In genomic region chr5:77326986-77327734, GRCh38 we compare ENCODE assay signal across 18 cellular contexts.
DNase-seq lines count a peak whose midpoint lies in the region; ATAC-seq and TF ChIP-seq lines count a peak whose summit lies in the region.
"Had no signal": no experiment of that assay in that cellular context is flagged by ENCODE, and none has a peak within 500 bp of the region (broad histone marks: within the 10 kb centered on the region; RNA-seq: fewer than 3 reads in every experiment).

No MANE protein-coding gene starts in this region.

- H2AK5ac ChIP-seq in mesendoderm (ENCODE audit: low read length): no peak overlapping the region
- H2AK5ac ChIP-seq in H9 (ENCODE audit: insufficient read length, low read length): no peak overlapping the region

- no peak overlapping the region for H2BK5ac ChIP-seq in mesendoderm (ENCODE audit: low read length)
- H2BK5ac ChIP-seq in H9 (ENCODE audit: insufficient read length, low read length): no peak overlapping the region

- H3K36me3 Mint-ChIP-seq in H9 (ENCODE audit: insufficient read depth in 1 of 3, low read depth in 3 of 3): no peaks in the 10 kb centered on the region
- H3K36me3 Mint-ChIP-seq: CD4-positive, alpha-beta memory T cell had no signal

- TF ChIP-seq CTCF in C4-2B (conservative IDR thresholded peaks at IDR 0.05): no peak
- TF ChIP-seq CTCF in HEK293 (tag by site-specific recombination; IDR thresholded peaks at IDR 0.05): no peak
- no peak for TF ChIP-seq CTCF in smooth muscle cell (IDR thresholded peaks at IDR 0.05; ENCODE audit: borderline replicate concordance, insufficient read depth, poor library complexity, severe bottlenecking)
- TF ChIP-seq CTCF in H9 (conservative IDR thresholded peaks at IDR 0.05): no peak

- no peak overlapping the region for H3K27ac Mint-ChIP-seq in H9
- H3K27ac Mint-ChIP-seq: B cell; CD4-positive, alpha-beta memory T cell; HFFc6 had no signal

- no peak overlapping the region for H3K23ac ChIP-seq in mesendoderm (ENCODE audit: low read length)
- H3K23ac ChIP-seq in H9 (ENCODE audit: insufficient read length, low read depth, low read length): no peak overlapping the region

- H3K4me3 Mint-ChIP-seq in H9: no peak overlapping the region
- H3K4me3 Mint-ChIP-seq: B cell; CD4-positive, alpha-beta memory T cell; HFFc6 had no signal

- H3K14ac ChIP-seq in H9 (ENCODE audit: insufficient read depth, low read length): no peak overlapping the region

- H3K56ac ChIP-seq in mesendoderm (ENCODE audit: low read length): peak overlapping the region; percentile 17
- no peak overlapping the region for H3K56ac ChIP-seq in H9 (ENCODE audit: insufficient read length, low read depth, low read length)

- CTCF ChIA-PET in HEK293 (lab: Yijun Ruan, JAX): interaction anchor here (1.1 to 1.2 kb wide), 2 partner anchors 8 kb away, joined by 3 to 4 read pairs; no protein-coding TSS in a partner anchor

- H3K27ac ChIP-seq in C4-2B (peak overlapping the region; percentile 45; the same call in 1 of the 2 replicates), HEK293 (ENCODE audit: extremely low read depth, low read depth, low read length) (no peak overlapping the region), mesendoderm (ENCODE audit: low read depth, low read length) (no peak overlapping the region), smooth muscle cell (ENCODE audit: low read depth) (no peak overlapping the region), H9 (ENCODE audit: insufficient read length, low read depth, low read length) (no peak overlapping the region)

- no peaks in the 10 kb centered on the region for H3K27me3 ChIP-seq in mesendoderm (ENCODE audit: insufficient read depth, low read length, poor library complexity)
- no peaks in the 10 kb centered on the region for H3K27me3 ChIP-seq in smooth muscle cell (ENCODE audit: low read depth)
- H3K27me3 ChIP-seq in H9 (ENCODE audit: insufficient read depth, low read length): no peaks in the 10 kb centered on the region

- no CpG with 5 or more reads among the region's 5 CpGs for WGBS in mesendoderm (ENCODE audit: extremely low coverage, insufficient coverage, low lambda C conversion rate)
- 96% methylated on average over 5 of the region's 5 CpGs for WGBS in smooth muscle cell (ENCODE audit: low lambda C conversion rate)
- no CpG with 5 or more reads among the region's 5 CpGs for WGBS in H9 (ENCODE audit: extremely low coverage, insufficient read length, low lambda C conversion rate)

- H4K8ac ChIP-seq in mesendoderm (ENCODE audit: low read depth, low read length) (no peak overlapping the region), H9 (replicated peaks; ENCODE audit: insufficient read length, low read depth, low read length) (no peak overlapping the region)

- peaks cover 8% of the 10 kb centered on the region in 2 experiments for H3K4me1 Mint-ChIP-seq in H9
- H3K4me1 Mint-ChIP-seq: B cell had no signal

- no peak overlapping the region for H3K18ac ChIP-seq in mesendoderm (ENCODE audit: low read length)
- H3K18ac ChIP-seq in H9 (ENCODE audit: insufficient read length, low read depth, low read length): no peak overlapping the region

- no peak overlapping the region for H2BK20ac ChIP-seq in H9 (ENCODE audit: low read depth, low read length, poor library complexity, severe bottlenecking)

- peaks cover 3% of the 10 kb centered on the region for H3F3A ChIP-seq in smooth muscle cell (ENCODE audit: low read depth)

- H3K23me2 ChIP-seq in H9 (ENCODE audit: insufficient read length, low read depth, low read length, poor library complexity, severe bottlenecking): no peaks in the 10 kb centered on the region

- DNase-seq in mesendoderm (peak; percentile 65), smooth muscle cell (lab: John Stamatoyannopoulos, UW; ENCODE audit: unreplicated experiment) (no peak), H9 (no peak)
- no peak for DNase-seq in stimulated activated naive CD4-positive, alpha-beta T cell (lab: John Stamatoyannopoulos, UW)
- DNase-seq: ACHN; C1 segment of cervical spinal cord; CD4-positive, alpha-beta memory T cell; DMS153; DMS79 treated with DMSO at 0.1 percent for 48 hours; EL; GOT3; HFFc6 had no signal

- no peak overlapping the region for H3T11ph ChIP-seq in H9 (ENCODE audit: low read length)

- H2BK15ac ChIP-seq in mesendoderm (replicated peaks; ENCODE audit: low read depth) (no peak overlapping the region), H9 (ENCODE audit: low read depth, low read length) (no peak overlapping the region)

- H3K4me3 ChIP-seq in HEK293 (ENCODE audit: low read depth, low read length): no peak overlapping the region
- H3K4me3 ChIP-seq in mesendoderm (ENCODE audit: low read length): no peak overlapping the region
- no peak overlapping the region for H3K4me3 ChIP-seq in smooth muscle cell
- H3K4me3 ChIP-seq: HAP-1 had no signal

- H3K79me1 ChIP-seq in mesendoderm (ENCODE audit: low read length): no peaks in the 10 kb centered on the region
- no peaks in the 10 kb centered on the region for H3K79me1 ChIP-seq in H9 (ENCODE audit: insufficient read depth, low read depth, low read length, poor library complexity, severe bottlenecking)

- no peaks in the 10 kb centered on the region for H3K36me3 ChIP-seq in HEK293 (ENCODE audit: control insufficient read depth in 2 of 2, insufficient read depth in 1 of 2, low read length in 2 of 2)
- no peaks in the 10 kb centered on the region for H3K36me3 ChIP-seq in mesendoderm (ENCODE audit: control insufficient read depth, insufficient read depth, low read length)
- H3K36me3 ChIP-seq in smooth muscle cell (ENCODE audit: low read depth): no peaks in the 10 kb centered on the region
- H3K36me3 ChIP-seq: HAP-1 had no signal

- no peak overlapping the region for H2BK120ac ChIP-seq in mesendoderm (ENCODE audit: low read depth, low read length)
- H2BK120ac ChIP-seq in H9 (ENCODE audit: low read depth, low read length, poor library complexity, severe bottlenecking): no peak overlapping the region

- H2AFZ ChIP-seq in smooth muscle cell (ENCODE audit: low read depth) (no peak overlapping the region), H9 (ENCODE audit: low read length) (no peak overlapping the region)

- H3K9me3 Mint-ChIP-seq in H9: no peaks in the 10 kb centered on the region
- H3K9me3 Mint-ChIP-seq: CD4-positive, alpha-beta memory T cell; HFFc6 had no signal

- H3K9me3 ChIP-seq in HEK293 (ENCODE audit: control insufficient read depth, insufficient read depth, low read depth, low read length) (no peaks in the 10 kb centered on the region), smooth muscle cell (replicated peaks; ENCODE audit: low read depth) (no peaks in the 10 kb centered on the region), H9 (ENCODE audit: control insufficient read depth, low read depth, low read length) (no peaks in the 10 kb centered on the region)
- H3K9me3 ChIP-seq: HAP-1 had no signal

- no peak overlapping the region for H4K5ac ChIP-seq in mesendoderm (ENCODE audit: low read length)
- no peak overlapping the region for H4K5ac ChIP-seq in H9 (ENCODE audit: insufficient read length, low read depth, low read length)

- no peak overlapping the region for H3K4ac ChIP-seq in mesendoderm (ENCODE audit: low read depth, low read length)
- H3K4ac ChIP-seq in H9 (ENCODE audit: low read depth, low read length): no peak overlapping the region

- no peak overlapping the region for H3K4me2 ChIP-seq in mesendoderm (ENCODE audit: low read length)
- peak overlapping the region; percentile 0 for H3K4me2 ChIP-seq in smooth muscle cell
- H3K4me2 ChIP-seq in H9 (ENCODE audit: insufficient read depth, insufficient read length, low read length): no peak overlapping the region

- peaks cover 17% of the 10 kb centered on the region for H3K27me3 Mint-ChIP-seq in H9 (ENCODE audit: low read depth)

- no peak overlapping the region for H2BK12ac ChIP-seq in H9 (ENCODE audit: insufficient read length, low read depth, low read length)

- POLR2A ChIA-PET in HEK293 (lab: Yijun Ruan, JAX): no interaction called here

- no peak overlapping the region for H3K9ac ChIP-seq in mesendoderm (ENCODE audit: low read length)
- no peak overlapping the region for H3K9ac ChIP-seq in smooth muscle cell (ENCODE audit: low read depth)
- H3K9ac ChIP-seq in H9 (ENCODE audit: extremely low read depth, insufficient read length, low read length): no peak overlapping the region

- H3K4me1 ChIP-seq in HEK293 (ENCODE audit: control insufficient read depth, insufficient read depth, low read length) (no peaks in the 10 kb centered on the region), mesendoderm (ENCODE audit: control insufficient read depth, low read depth, low read length) (peaks cover 10% of the 10 kb centered on the region), smooth muscle cell (ENCODE audit: low read depth) (peaks cover 6% of the 10 kb centered on the region), H9 (ENCODE audit: insufficient read depth, low read length) (no peaks in the 10 kb centered on the region; the same call in 1 of the 2 replicates)
- H3K4me1 ChIP-seq: HAP-1 had no signal

- H3K79me2 ChIP-seq in mesendoderm (ENCODE audit: control insufficient read depth, insufficient read depth, low read length) (no peaks in the 10 kb centered on the region), smooth muscle cell (ENCODE audit: low read depth) (no peaks in the 10 kb centered on the region), H9 (ENCODE audit: insufficient read depth, low read length) (no peaks in the 10 kb centered on the region)

- H4K20me1 ChIP-seq in smooth muscle cell (ENCODE audit: low read depth) (no peaks in the 10 kb centered on the region), H9 (ENCODE audit: control insufficient read depth, insufficient read depth, insufficient read length) (no peaks in the 10 kb centered on the region)

- ATAC-seq in HG03139 (IDR thresholded peaks at IDR 0.05; ENCODE audit: unreplicated experiment) (no peak), GM19351 (IDR thresholded peaks at IDR 0.05; ENCODE audit: unreplicated experiment) (no peak)

- no peak overlapping the region for H4K91ac ChIP-seq in H9 (ENCODE audit: insufficient read length, low read depth, low read length)

TF ChIP-seq in HEK293, 187 proteins besides CTCF, POLR2A, EP300 and RAD21:
- TF ChIP-seq ZNF16 (tag by site-specific recombination; IDR thresholded peaks at IDR 0.05; ENCODE audit: low read depth): no peak
- peak; percentile 99 for TF ChIP-seq ZIC2 (tag by site-specific recombination; IDR thresholded peaks at IDR 0.05)
TF ChIP-seq in HEK293: peak in this region for 1.
